ENCODE assay signal across 8 cellular contexts in genomic region chr19:3163230-3163886, GRCh38. TPM values are rescaled to one million over a fixed set of nuclear protein-coding genes. Genes with fewer than 3 reads are reported as not detected.
A peak's percentile ranks its signal among the peaks of the same experiment; 100 is the strongest.
DNase-seq lines count a peak whose midpoint lies in the region; ATAC-seq, FAIRE-seq and TF ChIP-seq lines count a peak whose summit lies in the region.

No MANE protein-coding gene starts in this region.

- FAIRE-seq in bronchial epithelial cell (lab: Jason Lieb, UNC) (no peak), kidney (lab: Jason Lieb, UNC) (no peak)

- H3K27me3 Mint-ChIP-seq in WTC11 (ENCODE audit: low read depth): peaks cover 14% of the 10 kb centered on the region

- no peaks in the 10 kb centered on the region for H3K27me3 ChIP-seq in bronchial epithelial cell (ENCODE audit: control insufficient read depth, insufficient read depth, low read length)

- DNase-seq in AG04449 (ENCODE audit: low read depth, low spot score): no peak
- peak; percentile 50 for DNase-seq in NCI-H2107 (lab: John Stamatoyannopoulos, UW)
- peak; percentile 83 for DNase-seq in WTC11 (ENCODE audit: low spot score)
- DNase-seq in bronchial epithelial cell (ENCODE audit: low read depth): no peak
- DNase-seq in kidney: peak; percentile 82
- DNase-seq in stimulated activated CD4-positive, alpha-beta T cell treated with anti-CD3 and anti-CD28 coated beads, Interleukin-4, amount 100 ng/mL, for 48 hours (ENCODE audit: low read depth in 2 of 2): peak; percentile 60 to 67
- DNase-seq in foreskin melanocyte: no peak

- peak overlapping the region; percentile 67 for H3K4me3 Mint-ChIP-seq in WTC11

- POLR2A ChIA-PET in AG04449 (lab: Yijun Ruan, JAX) (no interaction called here), WTC11 (lab: Charles Lee) (no interaction called here)

- H3K4me1 ChIP-seq in kidney (ENCODE audit: control insufficient read depth in 1 of 2, insufficient read depth in 1 of 2, low read depth in 1 of 2, low read length in 2 of 2): no peaks in the 10 kb centered on the region

- ATAC-seq in GM21825 (IDR thresholded peaks at IDR 0.05; ENCODE audit: unreplicated experiment): peak; percentile 68
- peak; percentile 98 for ATAC-seq in WTC11

- TF ChIP-seq CTCF in AG04449 (IDR thresholded peaks at IDR 0.05; ENCODE audit: insufficient read depth, low read length, missing control alignments) (peak; percentile 90), WTC11 (IDR thresholded peaks at IDR 0.05) (peak; percentile 83), bronchial epithelial cell (IDR thresholded peaks at IDR 0.05; ENCODE audit: insufficient read depth, low read length, severe bottlenecking) (peak; percentile 97), kidney (IDR thresholded peaks at IDR 0.05; ENCODE audit: borderline replicate concordance, extremely low read depth, insufficient read depth) (peak; percentile 90)

- H3K9me3 Mint-ChIP-seq in WTC11: peaks cover 11% of the 10 kb centered on the region

- H3K27ac ChIP-seq in kidney (ENCODE audit: low read depth in 2 of 2, low read length in 2 of 2): no peak overlapping the region

- H3K36me3 ChIP-seq in bronchial epithelial cell (ENCODE audit: control insufficient read depth, insufficient read depth, low read length) (peaks cover 31% of the 10 kb centered on the region), kidney (ENCODE audit: control insufficient read depth in 1 of 2, insufficient read depth in 2 of 2, low read length in 2 of 2) (no peaks in the 10 kb centered on the region)

- no peak overlapping the region for H3K27ac Mint-ChIP-seq in WTC11

- no peaks in the 10 kb centered on the region for H3K36me3 Mint-ChIP-seq in WTC11

- no peaks in the 10 kb centered on the region for H3K9me3 ChIP-seq in kidney (ENCODE audit: control insufficient read depth in 1 of 2, low read length in 2 of 2)

- no peak overlapping the region for H3K9ac ChIP-seq in kidney (ENCODE audit: low read length in 2 of 2)

- H3K4me3 ChIP-seq in AG04449 (ENCODE audit: low read depth, low read length) (no peak overlapping the region), bronchial epithelial cell (ENCODE audit: low read depth, low read length) (no peak overlapping the region), kidney (ENCODE audit: low read length in 2 of 2) (no peak overlapping the region)

- CTCF ChIA-PET in AG04449 (lab: Yijun Ruan, JAX): interaction anchor here (0.6 to 13.5 kb wide), 24 partner anchors 8 to 209 kb away, joined by 3 to 282 read pairs (median 4); no protein-coding TSS in a partner anchor
- CTCF ChIA-PET in WTC11 (lab: Charles Lee): interaction anchor here (0.5 to 1.6 kb wide), 36 partner anchors 8 to 746 kb away, joined by 3 to 51 read pairs (median 4); partner anchors contain the start of genes TLE6 and ZNF57

- intact Hi-C loops in kidney (cut with DNase I): no loop called here

- peaks cover 7% of the 10 kb centered on the region for H3K4me1 Mint-ChIP-seq in WTC11

TF ChIP-seq in WTC11, 78 proteins besides CTCF, POLR2A, EP300 and RAD21:
- TF ChIP-seq CBFB (CRISPR knock-in tag; IDR thresholded peaks at IDR 0.05; ENCODE audit: low read depth) (no peak), OVOL2 (CRISPR knock-in tag; IDR thresholded peaks at IDR 0.05; ENCODE audit: borderline replicate concordance) (no peak), ATF2 (CRISPR knock-in tag; IDR thresholded peaks at IDR 0.05; ENCODE audit: borderline replicate concordance, low read depth) (no peak), AFF4 (CRISPR knock-in tag; IDR thresholded peaks at IDR 0.05; ENCODE audit: borderline replicate concordance) (no peak), JAZF1 (CRISPR knock-in tag; IDR thresholded peaks at IDR 0.05) (no peak), NR2C2 (CRISPR knock-in tag; IDR thresholded peaks at IDR 0.05) (no peak), ZNF423 (CRISPR knock-in tag; IDR thresholded peaks at IDR 0.05) (no peak)
TF ChIP-seq in WTC11: peak in this region for 0.

RNA-seq across cellular contexts. Expression of gene S1PR4, which starts 15.2 kb away (rescaled TPM):
- total RNA-seq in WTC11 (2021): 0.27 to 0.37 TPM (median 0.28 TPM) in 3 replicates
- 0.26 and 0.90 TPM in 2 replicates for total RNA-seq in bronchial epithelial cell
- 5.1 TPM for total RNA-seq in kidney
- 0.67 TPM for polyA plus RNA-seq in kidney (ENCODE audit: insufficient read depth, low read depth, low replicate concordance)

RNA-seq across cellular contexts. Expression of gene NCLN, which starts 22.4 kb away (rescaled TPM):
- 99.9 to 113 TPM (median 105 TPM) in 3 replicates for total RNA-seq in WTC11 (2021)
- total RNA-seq in bronchial epithelial cell: 37.9 and 41.6 TPM in 2 replicates
- 43.3 TPM for total RNA-seq in kidney
- polyA plus RNA-seq in kidney (ENCODE audit: insufficient read depth, low read depth, low replicate concordance): 63.2 TPM

RNA-seq across cellular contexts. Expression of gene GNA15, which starts 27.5 kb away (rescaled TPM):
- total RNA-seq in WTC11 (2021): 0.22 to 0.44 TPM (median 0.37 TPM) in 3 replicates
- 85.0 and 106 TPM in 2 replicates for total RNA-seq in bronchial epithelial cell
- 8.7 TPM for total RNA-seq in kidney
- polyA plus RNA-seq in kidney (ENCODE audit: insufficient read depth, low read depth, low replicate concordance): 1.7 TPM

Comparison
In these comparisons a context has a peak if more than half of its experiments do, and no peak if none do; other contexts are left out.
1. DNase-seq: peak in NCI-H2107 (single experiment), WTC11 (single experiment), kidney (single experiment) and stimulated activated CD4-positive, alpha-beta T cell treated with anti-CD3 and anti-CD28 coated beads, Interleukin-4, amount 100 ng/mL, for 48 hours (2 of 2); none in AG04449 (single experiment), bronchial epithelial cell (single experiment) and foreskin melanocyte (single experiment).
2. Peak in every context shown above with its lines, with median percentiles within 50 percentile points of each other: CTCF ChIP-seq.